8 cellular contexts compared by ENCODE assay signal in the genomic region with DNA sequence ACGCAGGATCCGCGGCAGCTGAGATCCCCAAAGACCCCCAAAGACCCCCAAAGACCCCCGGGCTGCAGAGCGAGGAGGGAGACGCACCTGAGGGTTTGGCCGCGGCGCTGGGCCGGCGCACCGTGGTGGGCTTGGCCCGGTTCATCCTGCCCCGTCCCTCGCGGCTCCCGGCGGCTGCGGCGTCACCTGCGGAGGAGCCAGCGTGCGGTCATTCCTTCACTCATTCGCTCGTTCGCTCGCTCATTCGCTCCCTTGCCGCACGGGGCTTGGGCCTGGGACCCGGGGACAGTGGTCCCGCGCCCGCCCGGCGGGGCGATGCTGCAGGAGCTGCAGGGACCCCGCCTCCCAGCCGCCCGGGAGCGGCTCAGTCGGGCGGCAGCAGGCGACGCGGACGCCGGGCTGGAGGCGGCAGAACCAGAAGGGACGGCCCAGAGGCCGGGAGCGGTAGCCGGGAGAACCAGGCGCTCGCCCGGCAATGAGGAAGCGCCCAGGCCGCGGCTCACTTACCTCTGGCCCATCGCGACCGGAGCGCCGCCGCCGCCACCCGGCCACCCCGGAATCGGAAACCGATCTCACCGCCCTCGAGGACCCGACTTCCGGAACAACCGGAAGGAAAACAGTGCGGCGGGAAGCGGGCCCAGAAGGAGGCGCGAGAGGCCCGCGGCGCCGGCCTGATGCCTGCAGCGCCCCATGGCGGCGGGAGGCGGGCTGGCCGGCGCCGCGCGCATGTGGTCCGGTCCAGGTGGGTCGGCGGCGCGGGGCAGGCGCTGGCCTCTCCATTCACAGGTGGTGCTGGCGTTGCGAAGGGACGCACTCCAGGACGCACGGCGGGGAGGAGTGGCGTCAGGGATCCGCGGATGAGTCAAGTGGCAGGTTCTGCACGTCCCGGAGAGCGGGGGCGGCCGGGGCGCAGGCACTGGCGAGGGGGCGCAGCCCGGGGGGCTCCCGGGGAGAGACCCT. TPM values are rescaled to one million over a fixed set of nuclear protein-coding genes. Genes with fewer than 3 reads are reported as not detected.
DNase-seq lines count a peak whose midpoint lies in the region; ATAC-seq and TF ChIP-seq lines count a peak whose summit lies in the region.

A gene with protein sequence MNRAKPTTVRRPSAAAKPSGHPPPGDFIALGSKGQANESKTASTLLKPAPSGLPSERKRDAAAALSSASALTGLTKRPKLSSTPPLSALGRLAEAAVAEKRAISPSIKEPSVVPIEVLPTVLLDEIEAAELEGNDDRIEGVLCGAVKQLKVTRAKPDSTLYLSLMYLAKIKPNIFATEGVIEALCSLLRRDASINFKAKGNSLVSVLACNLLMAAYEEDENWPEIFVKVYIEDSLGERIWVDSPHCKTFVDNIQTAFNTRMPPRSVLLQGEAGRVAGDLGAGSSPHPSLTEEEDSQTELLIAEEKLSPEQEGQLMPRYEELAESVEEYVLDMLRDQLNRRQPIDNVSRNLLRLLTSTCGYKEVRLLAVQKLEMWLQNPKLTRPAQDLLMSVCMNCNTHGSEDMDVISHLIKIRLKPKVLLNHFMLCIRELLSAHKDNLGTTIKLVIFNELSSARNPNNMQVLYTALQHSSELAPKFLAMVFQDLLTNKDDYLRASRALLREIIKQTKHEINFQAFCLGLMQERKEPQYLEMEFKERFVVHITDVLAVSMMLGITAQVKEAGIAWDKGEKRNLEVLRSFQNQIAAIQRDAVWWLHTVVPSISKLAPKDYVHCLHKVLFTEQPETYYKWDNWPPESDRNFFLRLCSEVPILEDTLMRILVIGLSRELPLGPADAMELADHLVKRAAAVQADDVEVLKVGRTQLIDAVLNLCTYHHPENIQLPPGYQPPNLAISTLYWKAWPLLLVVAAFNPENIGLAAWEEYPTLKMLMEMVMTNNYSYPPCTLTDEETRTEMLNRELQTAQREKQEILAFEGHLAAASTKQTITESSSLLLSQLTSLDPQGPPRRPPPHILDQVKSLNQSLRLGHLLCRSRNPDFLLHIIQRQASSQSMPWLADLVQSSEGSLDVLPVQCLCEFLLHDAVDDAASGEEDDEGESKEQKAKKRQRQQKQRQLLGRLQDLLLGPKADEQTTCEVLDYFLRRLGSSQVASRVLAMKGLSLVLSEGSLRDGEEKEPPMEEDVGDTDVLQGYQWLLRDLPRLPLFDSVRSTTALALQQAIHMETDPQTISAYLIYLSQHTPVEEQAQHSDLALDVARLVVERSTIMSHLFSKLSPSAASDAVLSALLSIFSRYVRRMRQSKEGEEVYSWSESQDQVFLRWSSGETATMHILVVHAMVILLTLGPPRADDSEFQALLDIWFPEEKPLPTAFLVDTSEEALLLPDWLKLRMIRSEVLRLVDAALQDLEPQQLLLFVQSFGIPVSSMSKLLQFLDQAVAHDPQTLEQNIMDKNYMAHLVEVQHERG (N-terminal part only) (minus strand): TSS at position 574 of the 960 bp plus-strand sequence. CDS start 429 bp downstream, at position 145.

- H3K9me3 ChIP-seq in PC-3 (ENCODE audit: low read length) = no peaks in the 10 kb centered on the region
- no peaks in the 10 kb centered on the region for H3K9me3 ChIP-seq in muscle layer of colon (ENCODE audit: low read length)

- TF ChIP-seq CTCF in PC-3 (conservative IDR thresholded peaks at IDR 0.05; ENCODE audit: low read depth, low read length) = peak; percentile 78

- H3K4me2 ChIP-seq in PC-3 (ENCODE audit: low read length) = peak within 1 kb of the TSS; percentile 92

- no peaks in the 10 kb centered on the region for H3K36me3 Mint-ChIP-seq in IgD-negative memory B cell

- peak within 1 kb of the TSS; percentile 20; the same call in 1 of the 2 replicates for H3K27ac ChIP-seq in PC-3 (ENCODE audit: low read length)
- H3K27ac ChIP-seq in muscle layer of colon (ENCODE audit: low read depth, low read length) = peak within 1 kb of the TSS; percentile 63

- H3K27ac Mint-ChIP-seq in IgD-negative memory B cell = peak within 1 kb of the TSS; percentile 53 to 86 (median 55)

- peak; percentile 85 for DNase-seq in DMS114 treated with DMSO at 0.1 percent for 48 hours (lab: John Stamatoyannopoulos, UW; ENCODE audit: unreplicated experiment)
- peak; percentile 95 for DNase-seq in PC-3
- peak; percentile 88 for DNase-seq in activated T-cell treated with anti-CD3 and anti-CD28 coated beads, Interleukin-2, amount 50 U/mL, for 1 hour
- DNase-seq in stimulated activated CD8-positive, alpha-beta memory T cell treated with anti-CD3 and anti-CD28 coated beads, Interleukin-7, amount 100 ng/mL, for 24 hours (ENCODE audit: low read depth) = peak; percentile 81

- H3K4me3 Mint-ChIP-seq in IgD-negative memory B cell = peak within 1 kb of the TSS; percentile 87 to 93 (median 92)

- peak within 1 kb of the TSS; percentile 57; the same call in 1 of the 2 replicates for H2AFZ ChIP-seq in PC-3 (ENCODE audit: low read length)

- no peaks in the 10 kb centered on the region for H3K9me2 ChIP-seq in PC-3 (replicated peaks; ENCODE audit: low read length)

- H3K9me3 Mint-ChIP-seq in IgD-negative memory B cell = no peaks in the 10 kb centered on the region

- CTCF ChIA-PET in PC-3 (lab: Charles Lee) = no interaction called here

- H3K4me3 ChIP-seq in PC-3 (ENCODE audit: low read length) (peak within 1 kb of the TSS; percentile 97), muscle layer of colon (ENCODE audit: low read depth in 1 of 2, low read length in 2 of 2) (peak within 1 kb of the TSS; percentile 73 to 90)

- peaks cover 12% of the 10 kb centered on the region for H3K36me3 ChIP-seq in PC-3 (ENCODE audit: low read depth, low read length)
- peaks cover 30% of the 10 kb centered on the region for H3K36me3 ChIP-seq in muscle layer of colon (ENCODE audit: insufficient read depth, low read length)

- peaks cover 34% of the 10 kb centered on the region for H3K79me2 ChIP-seq in PC-3 (ENCODE audit: low read length)

- H3K27me3 Mint-ChIP-seq in IgD-negative memory B cell = peaks cover 9% of the 10 kb centered on the region

- intact Hi-C loops in PC-3 (cut with micrococcal nuclease) = loop anchor here (1.0 kb wide), 1 partner anchor 63 kb away; no protein-coding TSS in a partner anchor

- H3K4me1 ChIP-seq in PC-3 (ENCODE audit: insufficient read depth, low read length) = peaks cover 16% of the 10 kb centered on the region
- peaks cover 20% of the 10 kb centered on the region for H3K4me1 ChIP-seq in muscle layer of colon (ENCODE audit: insufficient read depth, low read length)

- H3K9ac ChIP-seq in PC-3 (ENCODE audit: low read length) = peak within 1 kb of the TSS; percentile 91
- peak within 1 kb of the TSS; percentile 27 for H3K9ac ChIP-seq in muscle layer of colon (ENCODE audit: low read length)

- no peaks in the 10 kb centered on the region for H4K20me1 ChIP-seq in PC-3 (ENCODE audit: low read length)

- H3K27me3 ChIP-seq in PC-3 (ENCODE audit: low read length) (no peaks in the 10 kb centered on the region), muscle layer of colon (ENCODE audit: control insufficient read depth in 1 of 2, insufficient read depth in 2 of 2, low read length in 2 of 2) (no peaks in the 10 kb centered on the region)

- ATAC-seq in GM21526 (IDR thresholded peaks at IDR 0.05; ENCODE audit: low FRiP score, unreplicated experiment) = peak; percentile 78
- peak; percentile 93 for ATAC-seq in PC-3
- peak; percentile 93 for ATAC-seq in esophagus mucosa

- no peaks in the 10 kb centered on the region for H3F3A ChIP-seq in PC-3 (ENCODE audit: low read length, unreplicated experiment)

- POLR2A ChIA-PET in PC-3 (lab: Charles Lee; ENCODE audit: unreplicated experiment) = no interaction called here

- BruUV-seq in PC-3 (replicated peaks; lab: Mats Ljungman, UMichigan) = no TSS peak

- H3K4me1 Mint-ChIP-seq in IgD-negative memory B cell = peaks cover 16 to 29% (median 21%) of the 10 kb centered on the region in 3 donors

RNA-seq across cellular contexts. Expression of the gene that starts here (rescaled TPM):
- 23.4 TPM for polyA plus RNA-seq in IgD-negative memory B cell
- total RNA-seq in PC-3 (2014; rRNA removed) (62.9 and 92.6 TPM in 2 replicates), esophagus mucosa (50.4 TPM)

Comparison
In these comparisons a context has a peak if more than half of its experiments do, and no peak if none do; other contexts are left out.
1. Peak in every context shown above with its lines: DNase-seq, ATAC-seq, H3K4me3 ChIP-seq and H3K27ac ChIP-seq.